In genomic region chr21:15809818-15810217, GRCh38 we compare ENCODE assay signal across 1 cellular context.
TF ChIP-seq lines count a peak whose summit lies in the region.

No MANE protein-coding gene starts in this region.

TF ChIP-seq in HepG2, 621 proteins besides CTCF, POLR2A, EP300 and RAD21:
- TF ChIP-seq JARID2 (CRISPR knock-in tag; IDR thresholded peaks at IDR 0.05; ENCODE audit: insufficient replicate concordance) (no peak), IRF1 (CRISPR knock-in tag; IDR thresholded peaks at IDR 0.05; ENCODE audit: low read depth) (no peak), IKZF4 (CRISPR knock-in tag; IDR thresholded peaks at IDR 0.05; ENCODE audit: borderline replicate concordance, low read depth, not compliant biosample characterization) (no peak), ZNF383 (CRISPR knock-in tag; IDR thresholded peaks at IDR 0.05; ENCODE audit: borderline replicate concordance) (no peak), HMG20B (CRISPR knock-in tag; conservative IDR thresholded peaks at IDR 0.05) (no peak), SKIL (CRISPR knock-in tag; IDR thresholded peaks at IDR 0.05; ENCODE audit: borderline replicate concordance) (no peak), ZBTB3 (CRISPR knock-in tag; IDR thresholded peaks at IDR 0.05; ENCODE audit: borderline replicate concordance, low read depth) (no peak)
- TF ChIP-seq, protein P1, sequence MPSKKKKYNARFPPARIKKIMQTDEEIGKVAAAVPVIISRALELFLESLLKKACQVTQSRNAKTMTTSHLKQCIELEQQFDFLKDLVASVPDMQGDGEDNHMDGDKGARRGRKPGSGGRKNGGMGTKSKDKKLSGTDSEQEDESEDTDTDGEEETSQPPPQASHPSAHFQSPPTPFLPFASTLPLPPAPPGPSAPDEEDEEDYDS (CRISPR knock-in tag; IDR thresholded peaks at IDR 0.05) = no peak
